Comparison of ENCODE assay signal across 4 cellular contexts in the genomic region with DNA sequence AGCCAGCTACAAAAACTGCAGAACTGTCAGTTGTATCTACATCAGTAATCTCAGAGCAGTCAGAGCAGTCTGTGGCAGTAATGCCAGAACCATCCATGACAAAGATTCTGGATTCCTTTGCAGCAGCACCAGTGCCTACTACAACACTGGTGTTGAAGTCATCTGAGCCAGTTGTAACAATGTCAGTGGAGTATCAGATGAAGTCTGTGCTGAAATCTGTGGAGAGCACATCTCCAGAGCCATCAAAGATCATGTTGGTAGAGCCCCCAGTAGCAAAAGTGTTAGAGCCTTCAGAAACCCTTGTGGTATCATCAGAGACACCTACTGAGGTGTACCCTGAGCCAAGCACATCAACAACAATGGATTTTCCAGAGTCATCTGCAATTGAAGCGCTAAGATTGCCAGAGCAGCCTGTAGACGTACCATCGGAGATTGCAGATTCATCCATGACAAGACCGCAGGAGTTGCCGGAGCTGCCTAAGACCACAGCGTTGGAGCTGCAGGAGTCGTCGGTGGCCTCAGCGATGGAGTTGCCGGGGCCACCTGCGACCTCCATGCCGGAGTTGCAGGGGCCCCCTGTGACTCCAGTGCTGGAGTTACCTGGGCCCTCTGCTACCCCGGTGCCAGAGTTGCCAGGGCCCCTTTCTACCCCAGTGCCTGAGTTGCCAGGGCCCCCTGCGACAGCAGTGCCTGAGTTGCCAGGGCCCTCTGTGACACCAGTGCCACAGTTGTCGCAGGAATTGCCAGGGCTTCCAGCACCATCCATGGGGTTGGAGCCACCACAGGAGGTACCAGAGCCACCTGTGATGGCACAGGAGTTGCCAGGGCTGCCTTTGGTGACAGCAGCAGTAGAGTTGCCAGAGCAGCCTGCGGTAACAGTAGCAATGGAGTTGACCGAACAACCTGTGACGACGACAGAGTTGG.
TF ChIP-seq lines count a peak whose summit lies in the region.

No MANE protein-coding gene starts in this region.

TF ChIP-seq in SK-N-SH, 30 proteins besides CTCF, POLR2A, EP300 and RAD21:
- TF ChIP-seq FOSL2 (IDR thresholded peaks at IDR 0.05; ENCODE audit: borderline replicate concordance, low read depth) (no peak), POLR2AphosphoS5 (IDR thresholded peaks at IDR 0.05; ENCODE audit: low read depth, low read length) (0 out of 2 replicates have a peak, but pooled peaks have one; percentile 16)

TF ChIP-seq in SK-N-SH treated with all-trans-retinoic acid at 6 μM for 48 hours, 23 proteins besides CTCF, POLR2A, EP300 and RAD21 (continues in another document):
- TF ChIP-seq, protein P1, sequence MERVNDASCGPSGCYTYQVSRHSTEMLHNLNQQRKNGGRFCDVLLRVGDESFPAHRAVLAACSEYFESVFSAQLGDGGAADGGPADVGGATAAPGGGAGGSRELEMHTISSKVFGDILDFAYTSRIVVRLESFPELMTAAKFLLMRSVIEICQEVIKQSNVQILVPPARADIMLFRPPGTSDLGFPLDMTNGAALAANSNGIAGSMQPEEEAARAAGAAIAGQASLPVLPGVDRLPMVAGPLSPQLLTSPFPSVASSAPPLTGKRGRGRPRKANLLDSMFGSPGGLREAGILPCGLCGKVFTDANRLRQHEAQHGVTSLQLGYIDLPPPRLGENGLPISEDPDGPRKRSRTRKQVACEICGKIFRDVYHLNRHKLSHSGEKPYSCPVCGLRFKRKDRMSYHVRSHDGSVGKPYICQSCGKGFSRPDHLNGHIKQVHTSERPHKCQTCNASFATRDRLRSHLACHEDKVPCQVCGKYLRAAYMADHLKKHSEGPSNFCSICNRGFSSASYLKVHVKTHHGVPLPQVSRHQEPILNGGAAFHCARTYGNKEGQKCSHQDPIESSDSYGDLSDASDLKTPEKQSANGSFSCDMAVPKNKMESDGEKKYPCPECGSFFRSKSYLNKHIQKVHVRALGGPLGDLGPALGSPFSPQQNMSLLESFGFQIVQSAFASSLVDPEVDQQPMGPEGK (CRISPR knock-in tag; IDR thresholded peaks at IDR 0.05; ENCODE audit: borderline replicate concordance): no peak
- TF ChIP-seq, protein P2, sequence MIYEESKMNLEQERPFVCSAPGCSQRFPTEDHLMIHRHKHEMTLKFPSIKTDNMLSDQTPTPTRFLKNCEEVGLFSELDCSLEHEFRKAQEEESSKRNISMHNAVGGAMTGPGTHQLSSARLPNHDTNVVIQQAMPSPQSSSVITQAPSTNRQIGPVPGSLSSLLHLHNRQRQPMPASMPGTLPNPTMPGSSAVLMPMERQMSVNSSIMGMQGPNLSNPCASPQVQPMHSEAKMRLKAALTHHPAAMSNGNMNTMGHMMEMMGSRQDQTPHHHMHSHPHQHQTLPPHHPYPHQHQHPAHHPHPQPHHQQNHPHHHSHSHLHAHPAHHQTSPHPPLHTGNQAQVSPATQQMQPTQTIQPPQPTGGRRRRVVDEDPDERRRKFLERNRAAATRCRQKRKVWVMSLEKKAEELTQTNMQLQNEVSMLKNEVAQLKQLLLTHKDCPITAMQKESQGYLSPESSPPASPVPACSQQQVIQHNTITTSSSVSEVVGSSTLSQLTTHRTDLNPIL (CRISPR knock-in tag; IDR thresholded peaks at IDR 0.05; ENCODE audit: low read depth): no peak
- TF ChIP-seq ZFP30 (CRISPR knock-in tag; IDR thresholded peaks at IDR 0.05) (no peak), OSR1 (CRISPR knock-in tag; IDR thresholded peaks at IDR 0.05) (no peak), GLIS3 (CRISPR knock-in tag; IDR thresholded peaks at IDR 0.05) (no peak), ZC3H10 (CRISPR knock-in tag; IDR thresholded peaks at IDR 0.05) (no peak), ESRRG (CRISPR knock-in tag; IDR thresholded peaks at IDR 0.05) (no peak), CSDC2 (CRISPR knock-in tag; IDR thresholded peaks at IDR 0.05) (no peak), BACH2 (CRISPR knock-in tag; IDR thresholded peaks at IDR 0.05; ENCODE audit: borderline replicate concordance) (no peak), ZNF565 (CRISPR knock-in tag; conservative IDR thresholded peaks at IDR 0.05; ENCODE audit: low read depth) (no peak)
- TF ChIP-seq, protein P3, sequence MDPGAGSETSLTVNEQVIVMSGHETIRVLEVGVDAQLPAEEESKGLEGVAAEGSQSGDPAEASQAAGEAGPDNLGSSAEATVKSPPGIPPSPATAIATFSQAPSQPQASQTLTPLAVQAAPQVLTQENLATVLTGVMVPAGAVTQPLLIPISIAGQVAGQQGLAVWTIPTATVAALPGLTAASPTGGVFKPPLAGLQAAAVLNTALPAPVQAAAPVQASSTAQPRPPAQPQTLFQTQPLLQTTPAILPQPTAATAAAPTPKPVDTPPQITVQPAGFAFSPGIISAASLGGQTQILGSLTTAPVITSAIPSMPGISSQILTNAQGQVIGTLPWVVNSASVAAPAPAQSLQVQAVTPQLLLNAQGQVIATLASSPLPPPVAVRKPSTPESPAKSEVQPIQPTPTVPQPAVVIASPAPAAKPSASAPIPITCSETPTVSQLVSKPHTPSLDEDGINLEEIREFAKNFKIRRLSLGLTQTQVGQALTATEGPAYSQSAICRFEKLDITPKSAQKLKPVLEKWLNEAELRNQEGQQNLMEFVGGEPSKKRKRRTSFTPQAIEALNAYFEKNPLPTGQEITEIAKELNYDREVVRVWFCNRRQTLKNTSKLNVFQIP (CRISPR knock-in tag; IDR thresholded peaks at IDR 0.05; ENCODE audit: borderline replicate concordance, low read depth): no peak

TF ChIP-seq in H1, 55 proteins besides CTCF, POLR2A, EP300 and RAD21:
- TF ChIP-seq HDAC2 (IDR thresholded peaks at IDR 0.05; ENCODE audit: borderline replicate concordance in 1 of 2, low read depth in 2 of 2, low read length in 2 of 2) (no peak), POLR2AphosphoS5 (IDR thresholded peaks at IDR 0.05; ENCODE audit: low read depth, low read length) (peak; percentile 29; the same call in 1 of the 2 replicates)

TF ChIP-seq in GM12891, 5 proteins besides CTCF, POLR2A, EP300 and RAD21:
- TF ChIP-seq PAX5 (IDR thresholded peaks at IDR 0.05; ENCODE audit: insufficient read depth, low read length, severe bottlenecking) (no peak), POLR2AphosphoS5 (IDR thresholded peaks at IDR 0.05; ENCODE audit: low read depth, low read length) (no peak), TAF1 (IDR thresholded peaks at IDR 0.05; ENCODE audit: low read depth, low read length) (no peak), SPI1 (IDR thresholded peaks at IDR 0.05; ENCODE audit: low read depth, low read length) (no peak), POU2F2 (IDR thresholded peaks at IDR 0.05; ENCODE audit: low read depth, low read length) (no peak)
